ENCODE assay signal across 29 cellular contexts in genomic region chr19:52187407-52187806, GRCh38.
"Had no signal": no experiment of that assay in that cellular context is flagged by ENCODE, and none has a peak within 500 bp of the region (broad histone marks: within the 10 kb centered on the region; RNA-seq: fewer than 3 reads in every experiment).

No MANE protein-coding gene starts in this region.

- H3K4me3 ChIP-seq: breast epithelium, psoas muscle, smooth muscle cell, stomach, thyroid gland, upper lobe of right lung had no signal

- ATAC-seq: activated naive CD4-positive, alpha-beta T cell treated with anti-CD3 and anti-CD28 coated beads, Interleukin-2, amount 50 U/mL, for 72 hours; esophagus mucosa; naive thymus-derived CD8-positive, alpha-beta T cell; psoas muscle; stimulated activated naive B cell treated with anti-CD40 and anti-IgM and Interleukin-4, amounts not matched to agents 10 μg/mL and 1 μg/mL and 100 μg/mL, for 72 hours; upper lobe of right lung had no signal

- H3K9me3 ChIP-seq: breast epithelium, psoas muscle, stomach, thyroid gland, upper lobe of right lung had no signal

- H3K27me3 ChIP-seq: breast epithelium, stomach, thyroid gland, upper lobe of right lung had no signal

- H3K4me2 ChIP-seq: smooth muscle cell had no signal

- DNase-seq: activated CD4-positive, alpha-beta T cell treated with anti-CD3 and anti-CD28 coated beads for 4 hours; activated CD4-positive, alpha-beta T cell treated with anti-CD3 and anti-CD28 coated beads, Interleukin-2, amount 50 U/mL, for 48 hours; activated CD8-positive, alpha-beta memory T cell treated with anti-CD3 and anti-CD28 coated beads, Interleukin-2, amount 50 U/mL, for 4 hours; activated naive CD4-positive, alpha-beta T cell; activated T-cell treated with anti-CD3 and anti-CD28 coated beads, Interleukin-2, amount 50 U/mL, for 1 hour; endodermal cell; foreskin fibroblast; head of caudate nucleus; hypothalamus; midbrain; naive thymus-derived CD8-positive, alpha-beta T cell; nucleus accumbens; psoas muscle; stimulated activated CD4-positive, alpha-beta T cell treated with anti-CD3 and anti-CD28 coated beads, Interleukin-1b, Interleukin-23, amount 100 ng/mL, for 48 hours; stimulated activated CD4-positive, alpha-beta T cell treated with anti-CD3 and anti-CD28 coated beads, Interleukin-4, amount 100 ng/mL, for 4 hours; stimulated activated CD8-positive, alpha-beta memory T cell treated with anti-CD3 and anti-CD28 coated beads, Interleukin-4, amount 100 ng/mL, for 48 hours; stimulated activated naive B cell treated with anti-CD40 and anti-IgM and Interleukin-4, amounts not matched to agents 10 μg/mL and 1 μg/mL and 100 μg/mL, for 72 hours; stomach; thyroid gland; upper lobe of right lung had no signal

- H2AFZ ChIP-seq: parathyroid adenoma had no signal

- H3K27ac Mint-ChIP-seq: activated T-helper 2 cell treated with anti-CD3 and anti-CD28 coated beads, Interferon-gamma antibody, Interleukin-2, Interleukin-4, amounts not matched to agents 10 μg/mL and 5 μg/mL and 100 μg/mL, durations not matched to agents 14 hours and 24 hours and 36 hours; endodermal cell had no signal

- H3K9me3 Mint-ChIP-seq: activated naive CD4-positive, alpha-beta T cell treated with anti-CD3 and anti-CD28 coated beads, Interleukin-2, amount 50 U/mL, for 72 hours; activated T-helper 2 cell treated with anti-CD3 and anti-CD28 coated beads, Interferon-gamma antibody, Interleukin-2, Interleukin-4, amounts not matched to agents 10 μg/mL and 5 μg/mL and 100 μg/mL, durations not matched to agents 14 hours and 24 hours and 36 hours; central memory CD8-positive, alpha-beta T cell; dendritic cell treated with granulocyte-macrophage colony-stimulating factor and Interleukin-4, amounts not matched to agents 40 ng/mL and 50 ng/mL, for 4 days; endodermal cell; neural crest cell; stimulated activated naive B cell treated with anti-CD40 and anti-IgM and Interleukin-4, amounts not matched to agents 10 μg/mL and 1 μg/mL and 100 μg/mL, for 72 hours had no signal

- H3K27me3 Mint-ChIP-seq: central memory CD8-positive, alpha-beta T cell; dendritic cell treated with granulocyte-macrophage colony-stimulating factor and Interleukin-4, amounts not matched to agents 40 ng/mL and 50 ng/mL, for 4 days; stimulated activated naive B cell treated with anti-CD40 and anti-IgM and Interleukin-4, amounts not matched to agents 10 μg/mL and 1 μg/mL and 100 μg/mL, for 72 hours had no signal

- H3K36me3 ChIP-seq: breast epithelium, thyroid gland, upper lobe of right lung had no signal

- H3K4me3 Mint-ChIP-seq: central memory CD8-positive, alpha-beta T cell; dendritic cell treated with granulocyte-macrophage colony-stimulating factor and Interleukin-4, amounts not matched to agents 40 ng/mL and 50 ng/mL, for 4 days; endodermal cell; neural crest cell; stimulated activated naive B cell treated with anti-CD40 and anti-IgM and Interleukin-4, amounts not matched to agents 10 μg/mL and 1 μg/mL and 100 μg/mL, for 72 hours had no signal

- H3K27ac ChIP-seq: stomach, thyroid gland, upper lobe of right lung had no signal
